In the genomic region with DNA sequence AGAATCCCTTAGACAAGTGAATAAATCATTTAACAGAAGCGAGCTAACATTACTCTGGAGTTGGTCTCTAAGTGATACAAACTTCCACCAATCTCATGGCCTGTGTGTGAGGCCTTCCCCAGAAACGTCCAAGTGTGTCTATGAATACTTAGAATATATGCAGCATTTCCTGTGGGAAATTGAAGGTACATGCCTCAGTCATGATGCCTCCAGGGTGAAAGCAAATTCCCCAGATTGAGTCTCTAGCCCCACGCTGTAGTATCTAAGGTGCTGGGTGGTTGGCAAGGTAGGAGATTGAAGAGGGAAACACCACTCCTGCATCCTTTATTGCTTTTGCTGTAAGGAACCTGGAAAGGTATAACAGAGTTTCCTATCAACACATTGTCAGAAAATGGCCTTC, we compare ENCODE assay signal across 20 cellular contexts.
A peak's percentile ranks its signal among the peaks of the same experiment; 100 is the strongest.
DNase-seq lines count a peak whose midpoint lies in the region; TF ChIP-seq lines count a peak whose summit lies in the region.
"Had no signal": no experiment of that assay in that cellular context is flagged by ENCODE, and none has a peak within 500 bp of the region (broad histone marks: within the 10 kb centered on the region; RNA-seq: fewer than 3 reads in every experiment).

No MANE protein-coding gene starts in this region.

- no peak overlapping the region for H3K27ac ChIP-seq in mammary epithelial cell (ENCODE audit: insufficient read depth, low read depth, low read length)
- no peak overlapping the region for H3K27ac ChIP-seq in breast epithelium
- no peak overlapping the region for H3K27ac ChIP-seq in smooth muscle cell (ENCODE audit: low read depth)
- no peak overlapping the region for H3K27ac ChIP-seq in esophagus squamous epithelium
- H3K27ac ChIP-seq: 22Rv1; BLaER1 treated with 17β-estradiol and CSF1 and Interleukin-3, amounts not matched to agents 10 nM and 100 nM had no signal

- peaks cover 3% of the 10 kb centered on the region for H3F3A ChIP-seq in smooth muscle cell (ENCODE audit: low read depth)

- H3K4me3 ChIP-seq in mammary epithelial cell (replicated peaks in 1 of 3; ENCODE audit: insufficient read depth in 1 of 3, low read depth in 2 of 3, low read length in 3 of 3) (no peak overlapping the region), breast epithelium (no peak overlapping the region), epithelial cell of esophagus (ENCODE audit: low read length) (no peak overlapping the region), smooth muscle cell (no peak overlapping the region), esophagus squamous epithelium (no peak overlapping the region)
- H3K4me3 ChIP-seq: BLaER1 treated with 17β-estradiol and CSF1 and Interleukin-3, amounts not matched to agents 10 nM and 100 nM; GM12878; GM23338 had no signal

- H3K9me3 ChIP-seq in mammary epithelial cell (replicated peaks; ENCODE audit: insufficient read depth, low read length), result no peaks in the 10 kb centered on the region
- H3K9me3 ChIP-seq in breast epithelium, result peaks cover 0 to 8% of the 10 kb centered on the region in 2 donors
- H3K9me3 ChIP-seq in smooth muscle cell (replicated peaks; ENCODE audit: low read depth), result no peaks in the 10 kb centered on the region
- no peaks in the 10 kb centered on the region for H3K9me3 ChIP-seq in esophagus squamous epithelium
- H3K9me3 ChIP-seq: BE2C had no signal

- H3K79me2 ChIP-seq in mammary epithelial cell (ENCODE audit: insufficient read depth, low read length), result no peaks in the 10 kb centered on the region
- no peaks in the 10 kb centered on the region for H3K79me2 ChIP-seq in smooth muscle cell (ENCODE audit: low read depth)

- in situ Hi-C loops in mammary epithelial cell (cut with MboI; ENCODE audit: low sequenced_read_pairs in 2 of 2), result no loop called here

- WGBS in mammary epithelial cell (ENCODE audit: low coverage, missing lambda C conversion rate), result 37% methylated on average over 2 of the region's 3 CpGs
- 85% methylated on average over 3 of the region's 3 CpGs for WGBS in smooth muscle cell (ENCODE audit: low lambda C conversion rate)
- WGBS in esophagus squamous epithelium, 2 donors, result 26 to 50% methylated on average over 1 to 3 of the region's 3 CpGs

- DNase-seq in mammary epithelial cell (peak; percentile 62), breast epithelium (ENCODE audit: low spot score in 2 of 2) (no peak), epithelial cell of esophagus (ENCODE audit: low read depth) (peak; percentile 61), smooth muscle cell (lab: John Stamatoyannopoulos, UW; ENCODE audit: unreplicated experiment) (no peak), esophagus squamous epithelium (lab: John Stamatoyannopoulos, UW) (no peak), T-helper 1 cell (no peak)
- DNase-seq: ACHN; AML-193; BE2C; CD4-positive, alpha-beta T cell; CD8-positive, alpha-beta memory T cell; DMS 273 treated with DMSO at 0.1 percent for 48 hours; DMS79; EL; GDM1; H9 had no signal

- H3K4me2 ChIP-seq in mammary epithelial cell (ENCODE audit: insufficient read depth, low read depth, low read length) (no peak overlapping the region), smooth muscle cell (no peak overlapping the region)
- H3K4me2 ChIP-seq: BLaER1 treated with 17β-estradiol and CSF1 and Interleukin-3, amounts not matched to agents 10 nM and 100 nM; GM23338 had no signal

- CTCF ChIA-PET in mammary epithelial cell (lab: Charles Lee; ENCODE audit: low non-redundant PET), result no interaction called here

- TF ChIP-seq CTCF in mammary epithelial cell (conservative IDR thresholded peaks at IDR 0.05 in 1 of 2, IDR thresholded peaks at IDR 0.05 in 1 of 2; ENCODE audit: extremely low read depth in 1 of 2, insufficient read depth in 1 of 2, low read depth in 1 of 2, low read length in 2 of 2) (no peak), breast epithelium (IDR thresholded peaks at IDR 0.05) (no peak), epithelial cell of esophagus (IDR thresholded peaks at IDR 0.05; ENCODE audit: insufficient read depth, low read depth, low read length, missing control alignments) (no peak), smooth muscle cell (IDR thresholded peaks at IDR 0.05; ENCODE audit: borderline replicate concordance, insufficient read depth, poor library complexity, severe bottlenecking) (no peak), esophagus squamous epithelium (IDR thresholded peaks at IDR 0.05) (no peak)

- H3K9ac ChIP-seq in mammary epithelial cell (ENCODE audit: insufficient read depth, low read length) (no peak overlapping the region), smooth muscle cell (ENCODE audit: low read depth) (no peak overlapping the region)
- H3K9ac ChIP-seq: BLaER1 treated with 17β-estradiol and CSF1 and Interleukin-3, amounts not matched to agents 10 nM and 100 nM had no signal

- H3K27me3 ChIP-seq in mammary epithelial cell (ENCODE audit: insufficient read depth, low read length) (no peaks in the 10 kb centered on the region), breast epithelium (peaks cover 0 to 34% of the 10 kb centered on the region in 2 donors), smooth muscle cell (ENCODE audit: low read depth) (no peaks in the 10 kb centered on the region), esophagus squamous epithelium (no peaks in the 10 kb centered on the region)
- H3K27me3 ChIP-seq: BE2C had no signal

- H3K36me3 ChIP-seq in mammary epithelial cell (ENCODE audit: insufficient read depth, low read length) (no peaks in the 10 kb centered on the region), breast epithelium (no peaks in the 10 kb centered on the region), smooth muscle cell (ENCODE audit: low read depth) (no peaks in the 10 kb centered on the region), esophagus squamous epithelium (no peaks in the 10 kb centered on the region)
- H3K36me3 ChIP-seq: BE2C; BLaER1 treated with 17β-estradiol and CSF1 and Interleukin-3, amounts not matched to agents 10 nM and 100 nM had no signal

- peak overlapping the region; percentile 52 for H2AFZ ChIP-seq in mammary epithelial cell (ENCODE audit: low read depth, low read length)
- H2AFZ ChIP-seq in smooth muscle cell (ENCODE audit: low read depth), result peak overlapping the region; percentile 18
- H2AFZ ChIP-seq: GM23338 had no signal

- BruUV-seq in mammary epithelial cell (replicated peaks; lab: Mats Ljungman, UMichigan), result no TSS peak

- H4K20me1 ChIP-seq in mammary epithelial cell (ENCODE audit: insufficient read depth, low read length), result peaks cover 3% of the 10 kb centered on the region
- no peaks in the 10 kb centered on the region for H4K20me1 ChIP-seq in smooth muscle cell (ENCODE audit: low read depth)
- H4K20me1 ChIP-seq: BLaER1 treated with 17β-estradiol and CSF1 and Interleukin-3, amounts not matched to agents 10 nM and 100 nM had no signal

- intact Hi-C loops in mammary epithelial cell (cut with micrococcal nuclease) (no loop called here), breast epithelium (cut with DNase I; ENCODE audit: low total_unique reads) (no loop called here), esophagus squamous epithelium (cut with DNase I) (no loop called here)

- dilution Hi-C loops in mammary epithelial cell (cut with HindIII; ENCODE audit: low sequenced_read_pairs), result no loop called here

- H3K4me1 ChIP-seq in mammary epithelial cell (ENCODE audit: insufficient read depth, low read length) (peaks cover 14% of the 10 kb centered on the region), breast epithelium (no peaks in the 10 kb centered on the region), smooth muscle cell (ENCODE audit: low read depth) (peaks cover 13% of the 10 kb centered on the region), esophagus squamous epithelium (peaks cover 0 to 4% (median 0%) of the 10 kb centered on the region in 3 donors)
- H3K4me1 ChIP-seq: BE2C; BLaER1 treated with 17β-estradiol and CSF1 and Interleukin-3, amounts not matched to agents 10 nM and 100 nM had no signal

- no peak for TF ChIP-seq POLR2A in breast epithelium (IDR thresholded peaks at IDR 0.05)
- TF ChIP-seq POLR2A in esophagus squamous epithelium (IDR thresholded peaks at IDR 0.05), result no peak

Comparison
In these comparisons a context has a peak if more than half of its experiments do, and no peak if none do; other contexts are left out.
1. DNase-seq: peak in mammary epithelial cell (single experiment) and epithelial cell of esophagus (single experiment); none in breast epithelium (0 of 2), smooth muscle cell (single experiment), esophagus squamous epithelium (single experiment) and T-helper 1 cell (0 of 5).